8 cellular contexts compared by ENCODE assay signal in genomic region chr15:58987036-58987435, GRCh38. TPM values are rescaled to one million over a fixed set of nuclear protein-coding genes. Genes with fewer than 3 reads are reported as not detected.
DNase-seq lines count a peak whose midpoint lies in the region; ATAC-seq and TF ChIP-seq lines count a peak whose summit lies in the region.

No MANE protein-coding gene starts in this region.

- H3K27me3 Mint-ChIP-seq in naive thymus-derived CD8-positive, alpha-beta T cell = no peaks in the 10 kb centered on the region

- H3K4me1 Mint-ChIP-seq in naive thymus-derived CD8-positive, alpha-beta T cell = peaks cover 16 to 50% (median 42%) of the 10 kb centered on the region in 4 donors

- peaks cover 0 to 19% (median under 1%) of the 10 kb centered on the region in 3 donors for H3K36me3 Mint-ChIP-seq in naive thymus-derived CD8-positive, alpha-beta T cell

- ATAC-seq in naive thymus-derived CD8-positive, alpha-beta T cell = peak in 1 of 2 donors; percentile 11

- H3K9me3 ChIP-seq in MG63 = no peaks in the 10 kb centered on the region

- TF ChIP-seq CTCF in GM12875 (IDR thresholded peaks at IDR 0.05; ENCODE audit: borderline replicate concordance, insufficient read depth, low read depth, low read length) (no peak), choroid plexus epithelial cell (conservative IDR thresholded peaks at IDR 0.05; ENCODE audit: low read depth, low read length) (no peak)

- DNase-seq in MG63 (no peak), choroid plexus epithelial cell (ENCODE audit: low read depth) (peak; percentile 29), glomerular visceral epithelial cell (ENCODE audit: extremely low spot score) (no peak), NCI-H446 treated with DMSO at 0.1 percent for 48 hours (lab: John Stamatoyannopoulos, UW) (no peak), UCSD-AML1 (lab: John Stamatoyannopoulos, UW; ENCODE audit: unreplicated experiment) (no peak)
- DNase-seq in naive thymus-derived CD8-positive, alpha-beta T cell = peak in 2 of 10 donors; percentile 0 to 4
- no peak for DNase-seq in stimulated activated CD8-positive, alpha-beta memory T cell treated with anti-CD3 and anti-CD28 coated beads, Interleukin-4, amount 100 ng/mL, for 48 hours

- H3K36me3 ChIP-seq in MG63 = peaks cover 10% of the 10 kb centered on the region

- peak overlapping the region; percentile 34 for H3K4me3 ChIP-seq in GM12875 (ENCODE audit: low read depth, low read length)
- peak overlapping the region; percentile 97 for H3K4me3 ChIP-seq in MG63
- H3K4me3 ChIP-seq in choroid plexus epithelial cell (ENCODE audit: low read depth, low read length) = peak overlapping the region; percentile 98

- POLR2A ChIA-PET in naive thymus-derived CD8-positive, alpha-beta T cell (lab: Charles Lee) = interaction anchor here (0.9 to 1.7 kb wide), 3 partner anchors 11 to 702 kb away, joined by 3 to 5 read pairs (median 3); partner anchors contain the start of gene BNIP2

- peak overlapping the region; percentile 91 to 99 (median 97) for H3K4me3 Mint-ChIP-seq in naive thymus-derived CD8-positive, alpha-beta T cell

- H3K9me3 Mint-ChIP-seq in naive thymus-derived CD8-positive, alpha-beta T cell = no peaks in the 10 kb centered on the region

- peak overlapping the region; percentile 93 to 99 (median 97) for H3K27ac Mint-ChIP-seq in naive thymus-derived CD8-positive, alpha-beta T cell

- no peaks in the 10 kb centered on the region for H3K27me3 ChIP-seq in MG63

RNA-seq across cellular contexts. Expression of gene RNF111, which starts 0.4 kb away (rescaled TPM):
- 11.8 and 16.0 TPM in 2 replicates for total RNA-seq in MG63 (2014; rRNA removed; shearing (Covaris generic); ENCODE audit: low replicate concordance)
- 10 to 100 TPM; 51.4 to 58.2 TPM for total RNA-seq in naive thymus-derived CD8-positive, alpha-beta T cell
- 10 to 100 TPM; 12.1 to 14.3 (median 14.0) TPM for polyA plus RNA-seq in naive thymus-derived CD8-positive, alpha-beta T cell

RNA-seq across cellular contexts. Expression of gene SLTM, which starts 53.6 kb away (rescaled TPM):
- total RNA-seq in MG63 (2014; rRNA removed; shearing (Covaris generic); ENCODE audit: low replicate concordance) = 43.9 and 50.6 TPM in 2 replicates
- total RNA-seq in naive thymus-derived CD8-positive, alpha-beta T cell = 100 to 1,000 TPM; 163 to 170 TPM
- 10 to 100 TPM; 52.1 to 65.8 (median 58.8) TPM for polyA plus RNA-seq in naive thymus-derived CD8-positive, alpha-beta T cell

Comparison
In these comparisons a context has a peak if more than half of its experiments do, and no peak if none do; other contexts are left out.
1. H3K4me3 ChIP-seq: peak in every context shown above with its lines; median percentile 98 in choroid plexus epithelial cell; 97 in MG63; 34 in GM12875.